12 cellular contexts compared by ENCODE assay signal in genomic region chr16:50622029-50622428, GRCh38. TPM values are rescaled to one million over a fixed set of nuclear protein-coding genes. Genes with fewer than 3 reads are reported as not detected.
"Had no signal": no experiment of that assay in that cellular context is flagged by ENCODE, and none has a peak within 500 bp of the region (broad histone marks: within the 10 kb centered on the region; RNA-seq: fewer than 3 reads in every experiment).

No MANE protein-coding gene starts in this region.

- H2AFZ ChIP-seq: GM23248, GM23338 had no signal

- H3K9me3 Mint-ChIP-seq: GM23338, H9, HFFc6 had no signal

- H3K4me3 ChIP-seq: GM23248, GM23338, HAP-1 had no signal

- H3K36me3 ChIP-seq: HAP-1 had no signal

- FAIRE-seq: H1, H54 had no signal

- H3K27ac ChIP-seq: GM23248 had no signal

- ATAC-seq: GM23338, HCT116 had no signal

- H3K9ac ChIP-seq: GM23248 had no signal

- H3K4me2 ChIP-seq: GM23338 had no signal

- H3K4me1 ChIP-seq: HAP-1 had no signal

- H3K27ac Mint-ChIP-seq: GM23338, HFFc6 had no signal

- DNase-seq: GM23248, GOT3, H7, H9, HCEC 1CT, HFFc6 had no signal

- H3K4me3 Mint-ChIP-seq: GM23338, H9, HFFc6 had no signal

- H3K9me3 ChIP-seq: HAP-1 had no signal

RNA-seq across cellular contexts. Expression of gene SNX20, which starts 59.1 kb away (rescaled TPM):
- total RNA-seq: GM23248, GM23338, H1, H4, H7, H9, HFFc6 had no signal
- polyA plus RNA-seq: GM23248, GM23338, H1 had no signal
